In the genomic region with DNA sequence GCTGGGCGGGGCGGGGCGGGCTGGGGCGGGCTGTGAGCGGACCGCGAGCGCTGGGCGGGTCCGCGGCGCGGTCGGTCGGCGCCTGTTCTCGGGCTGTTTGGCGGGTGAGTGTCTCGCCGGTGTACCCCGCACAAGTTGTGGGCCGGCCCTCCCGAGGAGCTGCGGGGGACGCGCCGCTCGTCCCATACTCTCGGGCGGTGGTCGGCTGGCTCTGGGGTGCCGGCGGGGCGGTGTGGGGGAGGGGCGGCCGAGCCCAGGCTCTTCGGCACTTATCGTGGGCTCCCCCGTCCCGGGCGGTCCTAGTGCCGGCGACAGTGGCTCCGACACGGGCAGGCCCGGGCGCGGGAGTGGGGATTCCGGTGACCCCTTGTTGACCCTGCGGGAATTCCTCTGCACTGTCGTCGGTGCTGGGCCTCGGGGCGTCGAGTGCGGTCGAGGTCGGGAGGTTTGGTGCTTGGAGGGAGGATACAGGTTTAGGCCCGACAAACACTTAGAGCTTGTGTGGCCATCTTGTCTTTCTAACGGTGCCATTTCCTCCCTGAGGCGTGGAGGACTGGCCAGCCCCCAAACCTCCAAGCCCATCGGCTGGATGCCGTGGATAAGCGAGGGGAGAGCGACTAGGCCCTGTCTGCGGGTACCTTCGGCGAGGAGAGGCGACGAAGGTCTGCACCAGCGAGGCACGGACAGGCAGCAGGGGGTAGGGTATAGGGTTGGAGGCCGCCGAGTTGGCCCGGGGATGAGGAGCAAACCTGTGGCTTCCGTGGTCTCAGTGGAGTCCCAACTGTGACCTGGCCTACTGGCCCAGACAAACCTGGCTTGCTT, we compare ENCODE assay signal across 1 cellular context.
TF ChIP-seq lines count a peak whose summit lies in the region.

SEPTIN2 (plus strand) TSS at position 47 of the 822 bp plus-strand sequence. CDS start 8,308 bp downstream, outside the sequence.

TF ChIP-seq in HepG2, 621 proteins besides CTCF, POLR2A, EP300 and RAD21 (continued from another document and continues in another):
- TF ChIP-seq ZNF776 (CRISPR knock-in tag; IDR thresholded peaks at IDR 0.05) (0 out of 2 replicates have a peak, but pooled peaks have one; percentile 37), PHF21A (CRISPR knock-in tag; IDR thresholded peaks at IDR 0.05) (peak; percentile 43; the same call in 1 of the 2 replicates), ZNF296 (CRISPR knock-in tag; conservative IDR thresholded peaks at IDR 0.05) (peak; percentile 97), ZNF431 (CRISPR knock-in tag; IDR thresholded peaks at IDR 0.05; ENCODE audit: borderline replicate concordance, low read depth) (peak; percentile 66; the same call in 1 of the 2 replicates), TERF1 (CRISPR knock-in tag; IDR thresholded peaks at IDR 0.05) (0 out of 2 replicates have a peak, but pooled peaks have one; percentile 51), ZSCAN22 (CRISPR knock-in tag; IDR thresholded peaks at IDR 0.05) (no peak; the same call in 1 of the 2 replicates), ZNF333 (CRISPR knock-in tag; IDR thresholded peaks at IDR 0.05; ENCODE audit: borderline replicate concordance) (peak; percentile 68; the same call in 1 of the 2 replicates), ZNF770 (CRISPR knock-in tag; IDR thresholded peaks at IDR 0.05) (0 out of 2 replicates have a peak, but pooled peaks have one; percentile 2), IRF2 (CRISPR knock-in tag; IDR thresholded peaks at IDR 0.05) (no peak; the same call in 1 of the 2 replicates), ZFP37 (CRISPR knock-in tag; IDR thresholded peaks at IDR 0.05; ENCODE audit: borderline replicate concordance) (0 out of 2 replicates have a peak, but pooled peaks have one; percentile 76), ZNF367 (CRISPR knock-in tag; IDR thresholded peaks at IDR 0.05; ENCODE audit: borderline replicate concordance) (peak; percentile 28; the same call in 1 of the 2 replicates), ZBTB43 (CRISPR knock-in tag; conservative IDR thresholded peaks at IDR 0.05) (peak; percentile 72), ZNF451 (CRISPR knock-in tag; IDR thresholded peaks at IDR 0.05) (0 out of 2 replicates have a peak, but pooled peaks have one; percentile 15), MEF2D (CRISPR knock-in tag; IDR thresholded peaks at IDR 0.05) (peak; percentile 88), KMT2B (CRISPR knock-in tag; IDR thresholded peaks at IDR 0.05) (no peak; the same call in 1 of the 2 replicates), MBD4 (IDR thresholded peaks at IDR 0.05; ENCODE audit: borderline replicate concordance, low read length) (no peak), EED (CRISPR knock-in tag; IDR thresholded peaks at IDR 0.05) (peak; percentile 68; the same call in 1 of the 2 replicates), ZMAT3 (CRISPR knock-in tag; conservative IDR thresholded peaks at IDR 0.05) (peak; percentile 91), ZMYM4 (CRISPR knock-in tag; IDR thresholded peaks at IDR 0.05) (no peak), HDAC6 (IDR thresholded peaks at IDR 0.05; ENCODE audit: low read depth, low read length) (no peak), MEIS1 (CRISPR knock-in tag; IDR thresholded peaks at IDR 0.05; ENCODE audit: borderline replicate concordance) (peak; percentile 38; the same call in 1 of the 2 replicates)
- TF ChIP-seq, protein P1, sequence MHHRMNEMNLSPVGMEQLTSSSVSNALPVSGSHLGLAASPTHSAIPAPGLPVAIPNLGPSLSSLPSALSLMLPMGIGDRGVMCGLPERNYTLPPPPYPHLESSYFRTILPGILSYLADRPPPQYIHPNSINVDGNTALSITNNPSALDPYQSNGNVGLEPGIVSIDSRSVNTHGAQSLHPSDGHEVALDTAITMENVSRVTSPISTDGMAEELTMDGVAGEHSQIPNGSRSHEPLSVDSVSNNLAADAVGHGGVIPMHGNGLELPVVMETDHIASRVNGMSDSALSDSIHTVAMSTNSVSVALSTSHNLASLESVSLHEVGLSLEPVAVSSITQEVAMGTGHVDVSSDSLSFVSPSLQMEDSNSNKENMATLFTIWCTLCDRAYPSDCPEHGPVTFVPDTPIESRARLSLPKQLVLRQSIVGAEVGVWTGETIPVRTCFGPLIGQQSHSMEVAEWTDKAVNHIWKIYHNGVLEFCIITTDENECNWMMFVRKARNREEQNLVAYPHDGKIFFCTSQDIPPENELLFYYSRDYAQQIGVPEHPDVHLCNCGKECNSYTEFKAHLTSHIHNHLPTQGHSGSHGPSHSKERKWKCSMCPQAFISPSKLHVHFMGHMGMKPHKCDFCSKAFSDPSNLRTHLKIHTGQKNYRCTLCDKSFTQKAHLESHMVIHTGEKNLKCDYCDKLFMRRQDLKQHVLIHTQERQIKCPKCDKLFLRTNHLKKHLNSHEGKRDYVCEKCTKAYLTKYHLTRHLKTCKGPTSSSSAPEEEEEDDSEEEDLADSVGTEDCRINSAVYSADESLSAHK (CRISPR knock-in tag; IDR thresholded peaks at IDR 0.05; ENCODE audit: borderline replicate concordance), result no peak
- TF ChIP-seq, protein P2, sequence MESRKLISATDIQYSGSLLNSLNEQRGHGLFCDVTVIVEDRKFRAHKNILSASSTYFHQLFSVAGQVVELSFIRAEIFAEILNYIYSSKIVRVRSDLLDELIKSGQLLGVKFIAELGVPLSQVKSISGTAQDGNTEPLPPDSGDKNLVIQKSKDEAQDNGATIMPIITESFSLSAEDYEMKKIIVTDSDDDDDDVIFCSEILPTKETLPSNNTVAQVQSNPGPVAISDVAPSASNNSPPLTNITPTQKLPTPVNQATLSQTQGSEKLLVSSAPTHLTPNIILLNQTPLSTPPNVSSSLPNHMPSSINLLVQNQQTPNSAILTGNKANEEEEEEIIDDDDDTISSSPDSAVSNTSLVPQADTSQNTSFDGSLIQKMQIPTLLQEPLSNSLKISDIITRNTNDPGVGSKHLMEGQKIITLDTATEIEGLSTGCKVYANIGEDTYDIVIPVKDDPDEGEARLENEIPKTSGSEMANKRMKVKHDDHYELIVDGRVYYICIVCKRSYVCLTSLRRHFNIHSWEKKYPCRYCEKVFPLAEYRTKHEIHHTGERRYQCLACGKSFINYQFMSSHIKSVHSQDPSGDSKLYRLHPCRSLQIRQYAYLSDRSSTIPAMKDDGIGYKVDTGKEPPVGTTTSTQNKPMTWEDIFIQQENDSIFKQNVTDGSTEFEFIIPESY (CRISPR knock-in tag; IDR thresholded peaks at IDR 0.05), result no peak; the same call in 1 of the 2 replicates
- TF ChIP-seq, protein P3, sequence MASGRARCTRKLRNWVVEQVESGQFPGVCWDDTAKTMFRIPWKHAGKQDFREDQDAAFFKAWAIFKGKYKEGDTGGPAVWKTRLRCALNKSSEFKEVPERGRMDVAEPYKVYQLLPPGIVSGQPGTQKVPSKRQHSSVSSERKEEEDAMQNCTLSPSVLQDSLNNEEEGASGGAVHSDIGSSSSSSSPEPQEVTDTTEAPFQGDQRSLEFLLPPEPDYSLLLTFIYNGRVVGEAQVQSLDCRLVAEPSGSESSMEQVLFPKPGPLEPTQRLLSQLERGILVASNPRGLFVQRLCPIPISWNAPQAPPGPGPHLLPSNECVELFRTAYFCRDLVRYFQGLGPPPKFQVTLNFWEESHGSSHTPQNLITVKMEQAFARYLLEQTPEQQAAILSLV (CRISPR knock-in tag; IDR thresholded peaks at IDR 0.05; ENCODE audit: borderline replicate concordance), result no peak
- TF ChIP-seq, protein P4, sequence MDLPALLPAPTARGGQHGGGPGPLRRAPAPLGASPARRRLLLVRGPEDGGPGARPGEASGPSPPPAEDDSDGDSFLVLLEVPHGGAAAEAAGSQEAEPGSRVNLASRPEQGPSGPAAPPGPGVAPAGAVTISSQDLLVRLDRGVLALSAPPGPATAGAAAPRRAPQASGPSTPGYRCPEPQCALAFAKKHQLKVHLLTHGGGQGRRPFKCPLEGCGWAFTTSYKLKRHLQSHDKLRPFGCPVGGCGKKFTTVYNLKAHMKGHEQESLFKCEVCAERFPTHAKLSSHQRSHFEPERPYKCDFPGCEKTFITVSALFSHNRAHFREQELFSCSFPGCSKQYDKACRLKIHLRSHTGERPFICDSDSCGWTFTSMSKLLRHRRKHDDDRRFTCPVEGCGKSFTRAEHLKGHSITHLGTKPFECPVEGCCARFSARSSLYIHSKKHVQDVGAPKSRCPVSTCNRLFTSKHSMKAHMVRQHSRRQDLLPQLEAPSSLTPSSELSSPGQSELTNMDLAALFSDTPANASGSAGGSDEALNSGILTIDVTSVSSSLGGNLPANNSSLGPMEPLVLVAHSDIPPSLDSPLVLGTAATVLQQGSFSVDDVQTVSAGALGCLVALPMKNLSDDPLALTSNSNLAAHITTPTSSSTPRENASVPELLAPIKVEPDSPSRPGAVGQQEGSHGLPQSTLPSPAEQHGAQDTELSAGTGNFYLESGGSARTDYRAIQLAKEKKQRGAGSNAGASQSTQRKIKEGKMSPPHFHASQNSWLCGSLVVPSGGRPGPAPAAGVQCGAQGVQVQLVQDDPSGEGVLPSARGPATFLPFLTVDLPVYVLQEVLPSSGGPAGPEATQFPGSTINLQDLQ (CRISPR knock-in tag; IDR thresholded peaks at IDR 0.05), result peak; percentile 94
- TF ChIP-seq, protein P5, sequence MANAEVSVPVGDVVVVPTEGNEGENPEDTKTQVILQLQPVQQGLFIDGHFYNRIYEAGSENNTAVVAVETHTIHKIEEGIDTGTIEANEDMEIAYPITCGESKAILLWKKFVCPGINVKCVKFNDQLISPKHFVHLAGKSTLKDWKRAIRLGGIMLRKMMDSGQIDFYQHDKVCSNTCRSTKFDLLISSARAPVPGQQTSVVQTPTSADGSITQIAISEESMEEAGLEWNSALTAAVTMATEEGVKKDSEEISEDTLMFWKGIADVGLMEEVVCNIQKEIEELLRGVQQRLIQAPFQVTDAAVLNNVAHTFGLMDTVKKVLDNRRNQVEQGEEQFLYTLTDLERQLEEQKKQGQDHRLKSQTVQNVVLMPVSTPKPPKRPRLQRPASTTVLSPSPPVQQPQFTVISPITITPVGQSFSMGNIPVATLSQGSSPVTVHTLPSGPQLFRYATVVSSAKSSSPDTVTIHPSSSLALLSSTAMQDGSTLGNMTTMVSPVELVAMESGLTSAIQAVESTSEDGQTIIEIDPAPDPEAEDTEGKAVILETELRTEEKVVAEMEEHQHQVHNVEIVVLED (CRISPR knock-in tag; IDR thresholded peaks at IDR 0.05; ENCODE audit: borderline replicate concordance), result no peak; the same call in 1 of the 2 replicates
- TF ChIP-seq, protein P6, sequence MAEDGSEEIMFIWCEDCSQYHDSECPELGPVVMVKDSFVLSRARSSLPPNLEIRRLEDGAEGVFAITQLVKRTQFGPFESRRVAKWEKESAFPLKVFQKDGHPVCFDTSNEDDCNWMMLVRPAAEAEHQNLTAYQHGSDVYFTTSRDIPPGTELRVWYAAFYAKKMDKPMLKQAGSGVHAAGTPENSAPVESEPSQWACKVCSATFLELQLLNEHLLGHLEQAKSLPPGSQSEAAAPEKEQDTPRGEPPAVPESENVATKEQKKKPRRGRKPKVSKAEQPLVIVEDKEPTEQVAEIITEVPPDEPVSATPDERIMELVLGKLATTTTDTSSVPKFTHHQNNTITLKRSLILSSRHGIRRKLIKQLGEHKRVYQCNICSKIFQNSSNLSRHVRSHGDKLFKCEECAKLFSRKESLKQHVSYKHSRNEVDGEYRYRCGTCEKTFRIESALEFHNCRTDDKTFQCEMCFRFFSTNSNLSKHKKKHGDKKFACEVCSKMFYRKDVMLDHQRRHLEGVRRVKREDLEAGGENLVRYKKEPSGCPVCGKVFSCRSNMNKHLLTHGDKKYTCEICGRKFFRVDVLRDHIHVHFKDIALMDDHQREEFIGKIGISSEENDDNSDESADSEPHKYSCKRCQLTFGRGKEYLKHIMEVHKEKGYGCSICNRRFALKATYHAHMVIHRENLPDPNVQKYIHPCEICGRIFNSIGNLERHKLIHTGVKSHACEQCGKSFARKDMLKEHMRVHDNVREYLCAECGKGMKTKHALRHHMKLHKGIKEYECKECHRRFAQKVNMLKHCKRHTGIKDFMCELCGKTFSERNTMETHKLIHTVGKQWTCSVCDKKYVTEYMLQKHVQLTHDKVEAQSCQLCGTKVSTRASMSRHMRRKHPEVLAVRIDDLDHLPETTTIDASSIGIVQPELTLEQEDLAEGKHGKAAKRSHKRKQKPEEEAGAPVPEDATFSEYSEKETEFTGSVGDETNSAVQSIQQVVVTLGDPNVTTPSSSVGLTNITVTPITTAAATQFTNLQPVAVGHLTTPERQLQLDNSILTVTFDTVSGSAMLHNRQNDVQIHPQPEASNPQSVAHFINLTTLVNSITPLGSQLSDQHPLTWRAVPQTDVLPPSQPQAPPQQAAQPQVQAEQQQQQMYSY (CRISPR knock-in tag; IDR thresholded peaks at IDR 0.05), result peak; percentile 59
- TF ChIP-seq, protein P7, sequence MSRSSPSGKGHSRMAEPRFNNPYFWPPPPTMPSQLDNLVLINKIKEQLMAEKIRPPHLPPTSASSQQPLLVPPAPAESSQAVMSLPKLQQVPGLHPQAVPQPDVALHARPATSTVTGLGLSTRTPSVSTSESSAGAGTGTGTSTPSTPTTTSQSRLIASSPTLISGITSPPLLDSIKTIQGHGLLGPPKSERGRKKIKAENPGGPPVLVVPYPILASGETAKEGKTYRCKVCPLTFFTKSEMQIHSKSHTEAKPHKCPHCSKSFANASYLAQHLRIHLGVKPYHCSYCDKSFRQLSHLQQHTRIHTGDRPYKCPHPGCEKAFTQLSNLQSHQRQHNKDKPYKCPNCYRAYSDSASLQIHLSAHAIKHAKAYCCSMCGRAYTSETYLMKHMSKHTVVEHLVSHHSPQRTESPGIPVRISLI (CRISPR knock-in tag; IDR thresholded peaks at IDR 0.05; ENCODE audit: borderline replicate concordance), result no peak
